ENCODE assay signal across 26 cellular contexts in genomic region chr12:81542065-81542464, GRCh38.
"Had no signal": no experiment of that assay in that cellular context is flagged by ENCODE, and none has a peak within 500 bp of the region (broad histone marks: within the 10 kb centered on the region; RNA-seq: fewer than 3 reads in every experiment).

No MANE protein-coding gene starts in this region.

- H3K36me3 ChIP-seq: cardiac muscle cell, spleen, uterus had no signal

- H3K4me3 Mint-ChIP-seq: activated naive CD4-positive, alpha-beta T cell treated with anti-CD3 and anti-CD28 coated beads for 36 hours; activated naive CD8-positive, alpha-beta T cell treated with anti-CD3 and anti-CD28 coated beads, Interleukin-2, amount 10 ng/mL, durations not matched to agents 7 days and 5 days; activated T-cell treated with anti-CD3 and anti-CD28 coated beads, Interleukin-2, amount 50 U/mL, for 72 hours; naive thymus-derived CD4-positive, alpha-beta T cell; neural crest cell; T-helper 1 cell treated with Interleukin-12 subunit alpha and Interleukin-12 subunit beta and Interleukin-4 antibody, amounts not matched to agents 30 μg/mL and 1 μg/mL, for 36 hours had no signal

- H3K9me3 Mint-ChIP-seq: activated naive CD4-positive, alpha-beta T cell treated with anti-CD3 and anti-CD28 coated beads for 36 hours; activated naive CD8-positive, alpha-beta T cell treated with anti-CD3 and anti-CD28 coated beads, Interleukin-2, amount 10 ng/mL, durations not matched to agents 7 days and 5 days; neural crest cell; T-helper 1 cell treated with Interleukin-12 subunit alpha and Interleukin-12 subunit beta and Interleukin-4 antibody, amounts not matched to agents 30 μg/mL and 1 μg/mL, for 36 hours had no signal

- H3K27me3 Mint-ChIP-seq: activated naive CD8-positive, alpha-beta T cell treated with anti-CD3 and anti-CD28 coated beads, Interleukin-2, amount 10 ng/mL, durations not matched to agents 7 days and 5 days; naive thymus-derived CD4-positive, alpha-beta T cell had no signal

- H3K27ac ChIP-seq: body of pancreas, cardiac muscle cell, spleen, testis, uterus had no signal

- H3K4me1 Mint-ChIP-seq: activated naive CD8-positive, alpha-beta T cell treated with anti-CD3 and anti-CD28 coated beads, Interleukin-2, amount 10 ng/mL, durations not matched to agents 7 days and 5 days; naive thymus-derived CD4-positive, alpha-beta T cell; neural crest cell had no signal

- H3K27me3 ChIP-seq: body of pancreas, cardiac muscle cell, spleen, testis, uterus had no signal

- H3K36me3 Mint-ChIP-seq: activated naive CD8-positive, alpha-beta T cell treated with anti-CD3 and anti-CD28 coated beads, Interleukin-2, amount 10 ng/mL, durations not matched to agents 7 days and 5 days; naive thymus-derived CD4-positive, alpha-beta T cell had no signal

- DNase-seq: activated CD4-positive, alpha-beta T cell treated with anti-CD3 and anti-CD28 coated beads for 4 hours; activated CD4-positive, alpha-beta T cell treated with anti-CD3 and anti-CD28 coated beads, Interleukin-2, amount 50 U/mL, for 48 hours; activated CD4-positive, CD25-positive, alpha-beta regulatory T cell; activated effector memory CD4-positive, alpha-beta T cell treated with Interleukin-2 at 50 U/mL for 16 hours; activated naive CD4-positive, alpha-beta T cell treated with anti-CD3 and anti-CD28 coated beads for 36 hours; activated naive CD8-positive, alpha-beta T cell treated with anti-CD3 and anti-CD28 coated beads, Interleukin-2, amount 10 ng/mL, durations not matched to agents 7 days and 5 days; activated T-cell treated with anti-CD3 and anti-CD28 coated beads, Interleukin-2, amount 50 U/mL, for 72 hours; body of pancreas; effector memory CD4-positive, alpha-beta T cell; foreskin melanocyte; glutamatergic neuron; hippocampal formation; left colon; naive thymus-derived CD4-positive, alpha-beta T cell; retina; spleen; stimulated activated CD4-positive, alpha-beta T cell treated with anti-CD3 and anti-CD28 coated beads, Interleukin-4, amount 100 ng/mL, for 1 hour; stimulated activated naive CD4-positive, alpha-beta T cell; T1000; testis; trophoblast cell; uterus had no signal

- ATAC-seq: activated T-cell treated with anti-CD3 and anti-CD28 coated beads, Interleukin-2, amount 50 U/mL, for 72 hours; body of pancreas; esophagus mucosa; left colon; naive thymus-derived CD4-positive, alpha-beta T cell had no signal

- H3K4me1 ChIP-seq: body of pancreas, spleen, testis, uterus had no signal

- H3K9me3 ChIP-seq: body of pancreas, spleen, testis, uterus had no signal

- H3K4me3 ChIP-seq: body of pancreas, cardiac muscle cell, spleen, testis, uterus had no signal

- H3K27ac Mint-ChIP-seq: activated naive CD4-positive, alpha-beta T cell treated with anti-CD3 and anti-CD28 coated beads for 36 hours; activated naive CD8-positive, alpha-beta T cell treated with anti-CD3 and anti-CD28 coated beads, Interleukin-2, amount 10 ng/mL, durations not matched to agents 7 days and 5 days; activated T-cell treated with anti-CD3 and anti-CD28 coated beads, Interleukin-2, amount 50 U/mL, for 72 hours; naive thymus-derived CD4-positive, alpha-beta T cell; T-helper 1 cell treated with Interleukin-12 subunit alpha and Interleukin-12 subunit beta and Interleukin-4 antibody, amounts not matched to agents 30 μg/mL and 1 μg/mL, for 36 hours had no signal
